In genomic region chr5:131795128-131795719, GRCh38 we compare ENCODE assay signal across 1 cellular context.
TF ChIP-seq lines count a peak whose summit lies in the region.

No MANE protein-coding gene starts in this region.

TF ChIP-seq in SK-N-SH treated with all-trans-retinoic acid at 6 μM for 48 hours, 23 proteins besides CTCF, POLR2A, EP300 and RAD21 (continued from another document):
- TF ChIP-seq, protein P1, sequence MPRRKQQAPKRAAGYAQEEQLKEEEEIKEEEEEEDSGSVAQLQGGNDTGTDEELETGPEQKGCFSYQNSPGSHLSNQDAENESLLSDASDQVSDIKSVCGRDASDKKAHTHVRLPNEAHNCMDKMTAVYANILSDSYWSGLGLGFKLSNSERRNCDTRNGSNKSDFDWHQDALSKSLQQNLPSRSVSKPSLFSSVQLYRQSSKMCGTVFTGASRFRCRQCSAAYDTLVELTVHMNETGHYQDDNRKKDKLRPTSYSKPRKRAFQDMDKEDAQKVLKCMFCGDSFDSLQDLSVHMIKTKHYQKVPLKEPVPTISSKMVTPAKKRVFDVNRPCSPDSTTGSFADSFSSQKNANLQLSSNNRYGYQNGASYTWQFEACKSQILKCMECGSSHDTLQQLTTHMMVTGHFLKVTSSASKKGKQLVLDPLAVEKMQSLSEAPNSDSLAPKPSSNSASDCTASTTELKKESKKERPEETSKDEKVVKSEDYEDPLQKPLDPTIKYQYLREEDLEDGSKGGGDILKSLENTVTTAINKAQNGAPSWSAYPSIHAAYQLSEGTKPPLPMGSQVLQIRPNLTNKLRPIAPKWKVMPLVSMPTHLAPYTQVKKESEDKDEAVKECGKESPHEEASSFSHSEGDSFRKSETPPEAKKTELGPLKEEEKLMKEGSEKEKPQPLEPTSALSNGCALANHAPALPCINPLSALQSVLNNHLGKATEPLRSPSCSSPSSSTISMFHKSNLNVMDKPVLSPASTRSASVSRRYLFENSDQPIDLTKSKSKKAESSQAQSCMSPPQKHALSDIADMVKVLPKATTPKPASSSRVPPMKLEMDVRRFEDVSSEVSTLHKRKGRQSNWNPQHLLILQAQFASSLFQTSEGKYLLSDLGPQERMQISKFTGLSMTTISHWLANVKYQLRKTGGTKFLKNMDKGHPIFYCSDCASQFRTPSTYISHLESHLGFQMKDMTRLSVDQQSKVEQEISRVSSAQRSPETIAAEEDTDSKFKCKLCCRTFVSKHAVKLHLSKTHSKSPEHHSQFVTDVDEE (CRISPR knock-in tag; IDR thresholded peaks at IDR 0.05) = no peak
- TF ChIP-seq OSR1 (CRISPR knock-in tag; IDR thresholded peaks at IDR 0.05) = no peak
- TF ChIP-seq ZNF70 (CRISPR knock-in tag; IDR thresholded peaks at IDR 0.05) = no peak
- no peak for TF ChIP-seq BACH2 (CRISPR knock-in tag; IDR thresholded peaks at IDR 0.05; ENCODE audit: borderline replicate concordance)
